In the genomic region with DNA sequence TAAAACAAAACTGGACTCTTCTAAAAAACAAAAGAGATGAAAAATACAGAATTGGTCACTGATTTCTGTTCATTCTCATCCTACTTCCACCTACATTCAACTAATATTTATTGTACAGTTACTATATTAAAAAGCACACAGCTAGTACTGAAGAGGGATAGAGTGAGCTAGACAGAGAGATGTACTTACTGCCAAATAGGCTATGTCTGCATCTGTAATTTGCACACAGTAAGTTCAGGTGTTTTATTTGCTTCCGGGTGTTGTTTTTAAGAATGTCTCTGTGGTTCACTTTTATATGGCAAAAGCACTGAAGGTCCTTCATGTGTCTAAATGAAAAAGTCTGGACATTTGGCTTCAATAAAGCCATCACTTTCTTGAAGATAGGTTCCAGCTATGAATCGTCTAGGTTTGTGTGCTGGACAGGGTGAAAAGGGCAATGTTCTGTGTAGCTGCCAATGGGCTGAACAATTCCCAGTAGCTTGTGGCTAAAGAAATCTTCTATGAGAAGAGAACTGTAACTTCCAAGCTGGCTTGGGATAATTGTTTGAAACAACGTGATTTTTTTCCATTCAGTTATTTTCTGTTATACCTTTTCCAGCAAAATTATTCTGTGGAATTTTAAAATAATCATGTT, we compare ENCODE assay signal across 12 cellular contexts. TPM values are rescaled to one million over a fixed set of nuclear protein-coding genes. Genes with fewer than 3 reads are reported as not detected.
A peak's percentile ranks its signal among the peaks of the same experiment; 100 is the strongest.
DNase-seq lines count a peak whose midpoint lies in the region; ATAC-seq and TF ChIP-seq lines count a peak whose summit lies in the region.
"Had no signal": no experiment of that assay in that cellular context is flagged by ENCODE, and none has a peak within 500 bp of the region (broad histone marks: within the 10 kb centered on the region; RNA-seq: fewer than 3 reads in every experiment).

No MANE protein-coding gene starts in this region.

- H3K27me3 ChIP-seq in osteoblast (ENCODE audit: insufficient read depth, low read length) = no peaks in the 10 kb centered on the region

- peaks cover 3% of the 10 kb centered on the region for H3K36me3 Mint-ChIP-seq in WTC11
- H3K36me3 Mint-ChIP-seq in activated T-cell treated with anti-CD3 and anti-CD28 coated beads, Interleukin-2, amount 50 U/mL, for 24 hours (ENCODE audit: low read depth) = no peaks in the 10 kb centered on the region
- H3K36me3 Mint-ChIP-seq: CD4-positive, CD25-positive, alpha-beta regulatory T cell had no signal

- peaks cover 32% of the 10 kb centered on the region for H3K4me1 ChIP-seq in osteoblast (ENCODE audit: insufficient read depth, low read length)

- CTCF ChIA-PET in WTC11 (lab: Charles Lee) = interaction anchor here (0.6 kb wide), 1 partner anchor 115 kb away, joined by 3 read pairs; no protein-coding TSS in a partner anchor

- H3K79me2 ChIP-seq in osteoblast (ENCODE audit: insufficient read depth, low read length) = peaks cover 53% of the 10 kb centered on the region

- H4K20me1 ChIP-seq in osteoblast (ENCODE audit: insufficient read depth, low read length) = peaks cover 9% of the 10 kb centered on the region

- no peak overlapping the region for H3K4me3 ChIP-seq in osteoblast (ENCODE audit: insufficient read depth, low read length)
- H3K4me3 ChIP-seq: skin epidermis had no signal

- ATAC-seq in WTC11 (no peak), HG03039 (IDR thresholded peaks at IDR 0.05; ENCODE audit: unreplicated experiment) (no peak)

- H3K27ac ChIP-seq in osteoblast (ENCODE audit: low read depth, low read length) = peak overlapping the region; percentile 20

- H3K4me2 ChIP-seq in osteoblast (ENCODE audit: insufficient read depth, low read length) = peak overlapping the region; percentile 45

- no peaks in the 10 kb centered on the region for H3K9me3 ChIP-seq in osteoblast (ENCODE audit: low read depth, low read length)

- POLR2A ChIA-PET in WTC11 (lab: Charles Lee) = no interaction called here

- H3K27ac Mint-ChIP-seq in WTC11 = peak overlapping the region; percentile 47; the same call in 1 of the 2 replicates
- no peak overlapping the region for H3K27ac Mint-ChIP-seq in activated T-cell treated with anti-CD3 and anti-CD28 coated beads, Interleukin-2, amount 50 U/mL, for 24 hours
- H3K27ac Mint-ChIP-seq: CD4-positive, CD25-positive, alpha-beta regulatory T cell had no signal

- DNase-seq in AG09319 (ENCODE audit: extremely low read depth, low read depth) = peak; percentile 65
- DNase-seq in WTC11 (ENCODE audit: low spot score) = no peak
- peak; percentile 63 for DNase-seq in globus pallidus (ENCODE audit: low spot score)
- peak; percentile 91 for DNase-seq in osteoblast (ENCODE audit: insufficient read length, low spot score, missing footprints)
- DNase-seq in DMS79 (lab: John Stamatoyannopoulos, UW) = no peak
- DNase-seq in DMS114 treated with DMSO at 0.1 percent for 48 hours (lab: John Stamatoyannopoulos, UW; ENCODE audit: unreplicated experiment) = no peak
- DNase-seq in activated T-cell treated with anti-CD3 and anti-CD28 coated beads, Interleukin-2, amount 50 U/mL, for 24 hours = no peak
- DNase-seq: CD4-positive, CD25-positive, alpha-beta regulatory T cell; NCI-H1694 had no signal

- TF ChIP-seq CTCF in AG09319 (IDR thresholded peaks at IDR 0.05; ENCODE audit: low read depth, low read length) = no peak
- no peak for TF ChIP-seq CTCF in WTC11 (IDR thresholded peaks at IDR 0.05)
- no peak for TF ChIP-seq CTCF in osteoblast (IDR thresholded peaks at IDR 0.05; ENCODE audit: extremely low read depth, low read depth, low read length)

- H3K9me3 Mint-ChIP-seq in WTC11 = peaks cover 4% of the 10 kb centered on the region
- no peaks in the 10 kb centered on the region for H3K9me3 Mint-ChIP-seq in activated T-cell treated with anti-CD3 and anti-CD28 coated beads, Interleukin-2, amount 50 U/mL, for 24 hours
- H3K9me3 Mint-ChIP-seq: central memory CD8-positive, alpha-beta T cell had no signal

- no peaks in the 10 kb centered on the region for H3K27me3 Mint-ChIP-seq in WTC11 (ENCODE audit: low read depth)
- H3K27me3 Mint-ChIP-seq in activated T-cell treated with anti-CD3 and anti-CD28 coated beads, Interleukin-2, amount 50 U/mL, for 24 hours = no peaks in the 10 kb centered on the region
- H3K27me3 Mint-ChIP-seq: central memory CD8-positive, alpha-beta T cell had no signal

- peaks cover 28% of the 10 kb centered on the region for H3K4me1 Mint-ChIP-seq in WTC11
- no peaks in the 10 kb centered on the region for H3K4me1 Mint-ChIP-seq in activated T-cell treated with anti-CD3 and anti-CD28 coated beads, Interleukin-2, amount 50 U/mL, for 24 hours (ENCODE audit: low read depth)
- H3K4me1 Mint-ChIP-seq: central memory CD8-positive, alpha-beta T cell had no signal

- no peak overlapping the region for H2AFZ ChIP-seq in osteoblast (ENCODE audit: low read length)

- no peak overlapping the region for H3K4me3 Mint-ChIP-seq in WTC11
- H3K4me3 Mint-ChIP-seq in activated T-cell treated with anti-CD3 and anti-CD28 coated beads, Interleukin-2, amount 50 U/mL, for 24 hours = no peak overlapping the region
- H3K4me3 Mint-ChIP-seq: CD4-positive, CD25-positive, alpha-beta regulatory T cell; central memory CD8-positive, alpha-beta T cell had no signal

- H3K36me3 ChIP-seq in osteoblast (ENCODE audit: insufficient read depth, low read length) = no peaks in the 10 kb centered on the region

TF ChIP-seq in WTC11, 78 proteins besides CTCF, POLR2A, EP300 and RAD21:
- TF ChIP-seq FOXJ3 (CRISPR knock-in tag; IDR thresholded peaks at IDR 0.05; ENCODE audit: borderline replicate concordance) = no peak

RNA-seq across cellular contexts. Expression of a gene that starts 47.3 kb away (rescaled TPM):
- total RNA-seq in WTC11 (2021) = 101 to 106 TPM (median 106 TPM) in 3 replicates
- total RNA-seq in osteoblast = 46.9 and 47.4 TPM in 2 replicates

Comparison
In these comparisons a context has a peak if more than half of its experiments do, and no peak if none do; other contexts are left out.
1. DNase-seq: peak in AG09319 (single experiment), globus pallidus (single experiment) and osteoblast (single experiment); none in WTC11 (single experiment), DMS79 (single experiment), DMS114 treated with DMSO at 0.1 percent for 48 hours (single experiment) and activated T-cell treated with anti-CD3 and anti-CD28 coated beads, Interleukin-2, amount 50 U/mL, for 24 hours (single experiment).